Comparison of ENCODE assay signal across 38 cellular contexts in genomic region chr1:247561711-247562110, GRCh38. TPM values are rescaled to one million over a fixed set of nuclear protein-coding genes. Genes with fewer than 3 reads are reported as not detected.
"Had no signal": no experiment of that assay in that cellular context is flagged by ENCODE, and none has a peak within 500 bp of the region (broad histone marks: within the 10 kb centered on the region; RNA-seq: fewer than 3 reads in every experiment).

No MANE protein-coding gene starts in this region.

- H3K9me3 Mint-ChIP-seq: activated B cell treated with CpG ODN at 0.5 μM for 24 hours; activated CD4-positive, alpha-beta memory T cell treated with anti-CD3 and anti-CD28 coated beads, Interleukin-2, amount 10 ng/mL, durations not matched to agents 7 days and 5 days; activated naive CD4-positive, alpha-beta T cell treated with anti-CD3 and anti-CD28 coated beads, Interleukin-2, amount 10 ng/mL, durations not matched to agents 7 days and 5 days; activated naive CD8-positive, alpha-beta T cell treated with anti-CD3 and anti-CD28 coated beads, Interleukin-2, amount 50 U/mL, for 24 hours; T-helper 2 cell treated with Interferon-gamma antibody and Interleukin-4, amounts not matched to agents 5 μg/mL and 100 μg/mL, for 36 hours had no signal

- DNase-seq: activated B cell treated with CpG ODN at 0.5 μM for 24 hours; activated CD4-positive, alpha-beta memory T cell treated with anti-CD3 and anti-CD28 coated beads, Interleukin-2, amount 10 ng/mL, durations not matched to agents 7 days and 5 days; activated CD4-positive, alpha-beta T cell treated with anti-CD3 and anti-CD28 coated beads for 4 hours; activated CD4-positive, CD25-positive, alpha-beta regulatory T cell treated with anti-CD3 and anti-CD28 coated beads, Interleukin-2, amount 50 U/mL, for 72 hours; activated CD8-positive, alpha-beta memory T cell treated with anti-CD3 and anti-CD28 coated beads for 24 hours; activated CD8-positive, alpha-beta memory T cell treated with anti-CD3 and anti-CD28 coated beads, Interleukin-2, amount 10 ng/mL, durations not matched to agents 7 days and 5 days; activated CD8-positive, alpha-beta memory T cell treated with anti-CD3 and anti-CD28 coated beads, Interleukin-2, amount 50 U/mL, for 48 hours; activated effector memory CD4-positive, alpha-beta T cell treated with Interleukin-2 at 50 U/mL for 16 hours; activated naive CD4-positive, alpha-beta T cell treated with anti-CD3 and anti-CD28 coated beads, Interleukin-2, amount 10 ng/mL, durations not matched to agents 7 days and 5 days; activated naive CD8-positive, alpha-beta T cell treated with anti-CD3 and anti-CD28 coated beads, Interleukin-2, amount 50 U/mL, for 24 hours; activated T-cell treated with anti-CD3 and anti-CD28 coated beads, Interleukin-2, amount 50 U/mL, for 48 hours; aorta; brain microvascular endothelial cell; central memory CD4-positive, alpha-beta T cell; Kasumi-1; KG1; MM.1S; MV-4-11; NCI-H1092; NCI-H1436 treated with DMSO at 0.1 percent for 48 hours; NCI-H187; NCI-H2029 treated with DMSO at 0.1 percent for 48 hours; NCI-H2107; NCI-H2171; NCI-H510A; NCI-H526; NCI-H748 treated with DMSO at 0.1 percent for 48 hours; PC-9; SIG-M5 had no signal

- H3K36me3 Mint-ChIP-seq: activated CD8-positive, alpha-beta memory T cell treated with anti-CD3 and anti-CD28 coated beads, Interleukin-2, amount 10 ng/mL, durations not matched to agents 7 days and 5 days; activated naive CD4-positive, alpha-beta T cell treated with anti-CD3 and anti-CD28 coated beads, Interleukin-2, amount 10 ng/mL, durations not matched to agents 7 days and 5 days; activated naive CD8-positive, alpha-beta T cell had no signal

- H3K4me3 ChIP-seq: PC-9 had no signal

- H3K4me3 Mint-ChIP-seq: activated B cell treated with CpG ODN at 0.5 μM for 24 hours; activated CD4-positive, alpha-beta memory T cell treated with anti-CD3 and anti-CD28 coated beads, Interleukin-2, amount 10 ng/mL, durations not matched to agents 7 days and 5 days; activated CD8-positive, alpha-beta memory T cell treated with anti-CD3 and anti-CD28 coated beads, Interleukin-2, amount 10 ng/mL, durations not matched to agents 7 days and 5 days; activated naive CD4-positive, alpha-beta T cell treated with anti-CD3 and anti-CD28 coated beads, Interleukin-2, amount 10 ng/mL, durations not matched to agents 7 days and 5 days; activated naive CD8-positive, alpha-beta T cell; activated naive CD8-positive, alpha-beta T cell treated with anti-CD3 and anti-CD28 coated beads, Interleukin-2, amount 50 U/mL, for 24 hours; T-helper 2 cell treated with Interferon-gamma antibody and Interleukin-4, amounts not matched to agents 5 μg/mL and 100 μg/mL, for 36 hours had no signal

- ATAC-seq: activated CD8-positive, alpha-beta memory T cell treated with anti-CD3 and anti-CD28 coated beads, Interleukin-2, amount 10 ng/mL, durations not matched to agents 7 days and 5 days; activated naive CD8-positive, alpha-beta T cell treated with anti-CD3 and anti-CD28 coated beads, Interleukin-2, amount 50 U/mL, for 24 hours; Right ventricle myocardium inferior had no signal

- H3K36me3 ChIP-seq: brain microvascular endothelial cell had no signal

- FAIRE-seq: RCC 7860 had no signal

- H3K27me3 ChIP-seq: brain microvascular endothelial cell had no signal

- H3K27ac ChIP-seq: brain microvascular endothelial cell, PC-9, RWPE1 had no signal

- H3K4me2 ChIP-seq: PC-9 had no signal

- H3K4me1 Mint-ChIP-seq: activated B cell treated with CpG ODN at 0.5 μM for 24 hours; activated CD4-positive, alpha-beta memory T cell treated with anti-CD3 and anti-CD28 coated beads, Interleukin-2, amount 10 ng/mL, durations not matched to agents 7 days and 5 days; activated CD8-positive, alpha-beta memory T cell treated with anti-CD3 and anti-CD28 coated beads, Interleukin-2, amount 10 ng/mL, durations not matched to agents 7 days and 5 days; activated naive CD4-positive, alpha-beta T cell treated with anti-CD3 and anti-CD28 coated beads, Interleukin-2, amount 10 ng/mL, durations not matched to agents 7 days and 5 days had no signal

- H3K27me3 Mint-ChIP-seq: activated B cell treated with CpG ODN at 0.5 μM for 24 hours; activated CD4-positive, alpha-beta memory T cell treated with anti-CD3 and anti-CD28 coated beads, Interleukin-2, amount 10 ng/mL, durations not matched to agents 7 days and 5 days; activated CD8-positive, alpha-beta memory T cell treated with anti-CD3 and anti-CD28 coated beads, Interleukin-2, amount 10 ng/mL, durations not matched to agents 7 days and 5 days; activated naive CD4-positive, alpha-beta T cell treated with anti-CD3 and anti-CD28 coated beads, Interleukin-2, amount 10 ng/mL, durations not matched to agents 7 days and 5 days; activated naive CD8-positive, alpha-beta T cell treated with anti-CD3 and anti-CD28 coated beads, Interleukin-2, amount 50 U/mL, for 24 hours had no signal

- H3K27ac Mint-ChIP-seq: activated B cell treated with CpG ODN at 0.5 μM for 24 hours; activated CD4-positive, alpha-beta memory T cell treated with anti-CD3 and anti-CD28 coated beads, Interleukin-2, amount 10 ng/mL, durations not matched to agents 7 days and 5 days; activated CD8-positive, alpha-beta memory T cell treated with anti-CD3 and anti-CD28 coated beads, Interleukin-2, amount 10 ng/mL, durations not matched to agents 7 days and 5 days; activated naive CD4-positive, alpha-beta T cell treated with anti-CD3 and anti-CD28 coated beads, Interleukin-2, amount 10 ng/mL, durations not matched to agents 7 days and 5 days; activated naive CD8-positive, alpha-beta T cell; activated naive CD8-positive, alpha-beta T cell treated with anti-CD3 and anti-CD28 coated beads, Interleukin-2, amount 50 U/mL, for 24 hours; T-helper 2 cell treated with Interferon-gamma antibody and Interleukin-4, amounts not matched to agents 5 μg/mL and 100 μg/mL, for 36 hours had no signal

- H2AFZ ChIP-seq: PC-9 had no signal

RNA-seq across cellular contexts. Expression of gene GCSAML, which starts 12.8 kb away (rescaled TPM):
- total RNA-seq: activated B cell treated with CpG ODN at 0.5 μM for 24 hours; activated CD4-positive, alpha-beta memory T cell treated with anti-CD3 and anti-CD28 coated beads, Interleukin-2, amount 10 ng/mL, durations not matched to agents 7 days and 5 days; activated CD8-positive, alpha-beta memory T cell treated with anti-CD3 and anti-CD28 coated beads, Interleukin-2, amount 10 ng/mL, durations not matched to agents 7 days and 5 days; OCI-LY7; PC-9; T-helper 1 cell treated with Interleukin-12 subunit alpha and Interleukin-12 subunit beta and Interleukin-4 antibody, amounts not matched to agents 30 ng/mL and 1 ng/mL, for 36 hours had no signal
- polyA plus RNA-seq: aorta had no signal

RNA-seq across cellular contexts. Expression of gene OR2C3, which starts 25.5 kb away (rescaled TPM):
- total RNA-seq: activated B cell treated with CpG ODN at 0.5 μM for 24 hours; activated CD4-positive, alpha-beta memory T cell treated with anti-CD3 and anti-CD28 coated beads, Interleukin-2, amount 10 ng/mL, durations not matched to agents 7 days and 5 days; activated CD8-positive, alpha-beta memory T cell treated with anti-CD3 and anti-CD28 coated beads, Interleukin-2, amount 10 ng/mL, durations not matched to agents 7 days and 5 days; aorta; OCI-LY7; PC-9; T-helper 1 cell treated with Interleukin-12 subunit alpha and Interleukin-12 subunit beta and Interleukin-4 antibody, amounts not matched to agents 30 ng/mL and 1 ng/mL, for 36 hours had no signal
- polyA plus RNA-seq: aorta had no signal

RNA-seq across cellular contexts. Expression of gene OR2G2, which starts 26.4 kb away (rescaled TPM):
- total RNA-seq: activated B cell treated with CpG ODN at 0.5 μM for 24 hours; activated CD4-positive, alpha-beta memory T cell treated with anti-CD3 and anti-CD28 coated beads, Interleukin-2, amount 10 ng/mL, durations not matched to agents 7 days and 5 days; activated CD8-positive, alpha-beta memory T cell treated with anti-CD3 and anti-CD28 coated beads, Interleukin-2, amount 10 ng/mL, durations not matched to agents 7 days and 5 days; aorta; cerebellum; OCI-LY7; PC-9; Right ventricle myocardium inferior; SK-MEL-5; T-helper 1 cell treated with Interleukin-12 subunit alpha and Interleukin-12 subunit beta and Interleukin-4 antibody, amounts not matched to agents 30 ng/mL and 1 ng/mL, for 36 hours had no signal
- polyA plus RNA-seq: aorta had no signal

RNA-seq across cellular contexts. Expression of gene OR2G3, which starts 43.7 kb away (rescaled TPM):
- total RNA-seq: activated B cell treated with CpG ODN at 0.5 μM for 24 hours; activated CD4-positive, alpha-beta memory T cell treated with anti-CD3 and anti-CD28 coated beads, Interleukin-2, amount 10 ng/mL, durations not matched to agents 7 days and 5 days; activated CD8-positive, alpha-beta memory T cell treated with anti-CD3 and anti-CD28 coated beads, Interleukin-2, amount 10 ng/mL, durations not matched to agents 7 days and 5 days; aorta; cerebellum; OCI-LY7; PC-9; Right ventricle myocardium inferior; SK-MEL-5; T-helper 1 cell treated with Interleukin-12 subunit alpha and Interleukin-12 subunit beta and Interleukin-4 antibody, amounts not matched to agents 30 ng/mL and 1 ng/mL, for 36 hours had no signal
- polyA plus RNA-seq: aorta had no signal
